In genomic region chr3:184158394-184158793, GRCh38 we compare ENCODE assay signal across 16 cellular contexts. TPM values are rescaled to one million over a fixed set of nuclear protein-coding genes. Genes with fewer than 3 reads are reported as not detected.
A peak's percentile ranks its signal among the peaks of the same experiment; 100 is the strongest.
DNase-seq lines count a peak whose midpoint lies in the region; ATAC-seq and TF ChIP-seq lines count a peak whose summit lies in the region.
"Had no signal": no experiment of that assay in that cellular context is flagged by ENCODE, and none has a peak within 500 bp of the region (broad histone marks: within the 10 kb centered on the region; RNA-seq: fewer than 3 reads in every experiment).

No MANE protein-coding gene starts in this region.

- peaks cover 72% of the 10 kb centered on the region for H3K79me2 ChIP-seq in ACC112 (ENCODE audit: control insufficient read depth, insufficient read depth, low read length, unreplicated experiment)
- H3K79me2 ChIP-seq in KMS-11 (ENCODE audit: insufficient read depth, low read depth) = peaks cover 49% of the 10 kb centered on the region
- H3K79me2 ChIP-seq in neural cell (replicated peaks; ENCODE audit: insufficient read depth, low read length) = peaks cover 55% of the 10 kb centered on the region

- H3K27me3 Mint-ChIP-seq in chondrocyte (ENCODE audit: low read depth) = no peaks in the 10 kb centered on the region
- H3K27me3 Mint-ChIP-seq in stimulated activated naive B cell treated with anti-CD40 and anti-IgM and Interleukin-4, amounts not matched to agents 10 μg/mL and 1 μg/mL and 100 μg/mL, for 72 hours = no peaks in the 10 kb centered on the region
- no peaks in the 10 kb centered on the region for H3K27me3 Mint-ChIP-seq in activated CD4-positive, alpha-beta memory T cell treated with anti-CD3 and anti-CD28 coated beads for 36 hours

- peaks cover 23% of the 10 kb centered on the region for H3K4me1 ChIP-seq in ACC112 (ENCODE audit: control insufficient read depth, insufficient read depth, low read length, unreplicated experiment)
- peaks cover 20% of the 10 kb centered on the region for H3K4me1 ChIP-seq in KMS-11 (ENCODE audit: low read depth, poor library complexity, severe bottlenecking)
- H3K4me1 ChIP-seq in foreskin keratinocyte = peaks cover 9% of the 10 kb centered on the region

- no peak overlapping the region for H2AFZ ChIP-seq in ACC112 (ENCODE audit: low read length, unreplicated experiment)
- no peak overlapping the region for H2AFZ ChIP-seq in KMS-11 (ENCODE audit: low read depth)
- H2AFZ ChIP-seq in neural cell (ENCODE audit: low read depth, low read length) = no peak overlapping the region

- peaks cover 1% of the 10 kb centered on the region for H3K36me3 Mint-ChIP-seq in chondrocyte (ENCODE audit: low read depth)
- peaks cover 15 to 18% of the 10 kb centered on the region in 2 donors for H3K36me3 Mint-ChIP-seq in stimulated activated naive B cell treated with anti-CD40 and anti-IgM and Interleukin-4, amounts not matched to agents 10 μg/mL and 1 μg/mL and 100 μg/mL, for 72 hours
- H3K36me3 Mint-ChIP-seq in activated CD4-positive, alpha-beta memory T cell treated with anti-CD3 and anti-CD28 coated beads for 36 hours = peaks cover 5% of the 10 kb centered on the region

- H3K4me1 Mint-ChIP-seq in chondrocyte (ENCODE audit: low read depth) = peaks cover 60% of the 10 kb centered on the region
- H3K4me1 Mint-ChIP-seq in stimulated activated naive B cell treated with anti-CD40 and anti-IgM and Interleukin-4, amounts not matched to agents 10 μg/mL and 1 μg/mL and 100 μg/mL, for 72 hours = peaks cover 17 to 36% of the 10 kb centered on the region in 2 donors
- peaks cover 23% of the 10 kb centered on the region for H3K4me1 Mint-ChIP-seq in activated CD4-positive, alpha-beta memory T cell treated with anti-CD3 and anti-CD28 coated beads for 36 hours (ENCODE audit: low read depth)

- TF ChIP-seq CTCF in KMS-11 (conservative IDR thresholded peaks at IDR 0.05; ENCODE audit: low read depth, low read length) (no peak), chondrocyte (IDR thresholded peaks at IDR 0.05) (no peak), neural cell (IDR thresholded peaks at IDR 0.05; ENCODE audit: poor library complexity, severe bottlenecking) (no peak), foreskin keratinocyte (conservative IDR thresholded peaks at IDR 0.05) (no peak)

- H3K9ac ChIP-seq in KMS-11 (no peak overlapping the region), neural cell (ENCODE audit: low read length) (no peak overlapping the region)

- H3K27me3 ChIP-seq in ACC112 (ENCODE audit: insufficient read depth, low read length) (no peaks in the 10 kb centered on the region), KMS-11 (ENCODE audit: insufficient read depth, low read depth) (no peaks in the 10 kb centered on the region), neural cell (ENCODE audit: insufficient read depth, low read depth, low read length) (no peaks in the 10 kb centered on the region), foreskin keratinocyte (no peaks in the 10 kb centered on the region)
- H3K27me3 ChIP-seq: Peyer's patch had no signal

- intact Hi-C loops in activated CD4-positive, alpha-beta memory T cell treated with anti-CD3 and anti-CD28 coated beads for 36 hours (cut with micrococcal nuclease) = no loop called here

- H3K4me2 ChIP-seq in KMS-11 = peak overlapping the region; percentile 77; the same call in 1 of the 2 replicates
- no peak overlapping the region for H3K4me2 ChIP-seq in neural cell (ENCODE audit: low read length)

- peak overlapping the region; percentile 35 for H3K4me3 Mint-ChIP-seq in chondrocyte (ENCODE audit: unreplicated experiment)
- no peak overlapping the region for H3K4me3 Mint-ChIP-seq in stimulated activated naive B cell treated with anti-CD40 and anti-IgM and Interleukin-4, amounts not matched to agents 10 μg/mL and 1 μg/mL and 100 μg/mL, for 72 hours
- H3K4me3 Mint-ChIP-seq in activated CD4-positive, alpha-beta memory T cell treated with anti-CD3 and anti-CD28 coated beads for 36 hours = no peak overlapping the region

- no peaks in the 10 kb centered on the region for H3K9me3 Mint-ChIP-seq in chondrocyte (ENCODE audit: low read depth)
- H3K9me3 Mint-ChIP-seq in stimulated activated naive B cell treated with anti-CD40 and anti-IgM and Interleukin-4, amounts not matched to agents 10 μg/mL and 1 μg/mL and 100 μg/mL, for 72 hours = no peaks in the 10 kb centered on the region
- H3K9me3 Mint-ChIP-seq in activated CD4-positive, alpha-beta memory T cell treated with anti-CD3 and anti-CD28 coated beads for 36 hours = no peaks in the 10 kb centered on the region

- DNase-seq in chondrocyte (ENCODE audit: low spot score) = no peak
- no peak for DNase-seq in foreskin keratinocyte
- no peak for DNase-seq in stimulated activated naive B cell treated with anti-CD40 and anti-IgM and Interleukin-4, amounts not matched to agents 10 μg/mL and 1 μg/mL and 100 μg/mL, for 72 hours
- DNase-seq in activated CD4-positive, alpha-beta memory T cell treated with anti-CD3 and anti-CD28 coated beads for 36 hours = no peak
- no peak for DNase-seq in NCI-H524 treated with DMSO at 0.1 percent for 48 hours (lab: John Stamatoyannopoulos, UW)
- DNase-seq: activated naive CD4-positive, alpha-beta T cell treated with anti-CD3 and anti-CD28 coated beads, Interleukin-2, amount 50 U/mL, for 16 hours; Calu3; central memory CD4-positive, alpha-beta T cell; GF-D8; kidney; NCI-H2029 treated with DMSO at 0.1 percent for 48 hours; NCI-H526; Peyer's patch had no signal

- peaks cover 3% of the 10 kb centered on the region for H3F3A ChIP-seq in neural cell (ENCODE audit: insufficient read depth, low read length, poor library complexity, severe bottlenecking)

- H3K4me3 ChIP-seq in ACC112 (ENCODE audit: low read depth, low read length) = peak overlapping the region; percentile 97
- H3K4me3 ChIP-seq in KMS-11 (IDR thresholded peaks at IDR 0.05; ENCODE audit: insufficient read depth, low read depth, low read length) = no peak overlapping the region
- H3K4me3 ChIP-seq in neural cell (ENCODE audit: low read length) = peak overlapping the region; percentile 97
- H3K4me3 ChIP-seq: Peyer's patch had no signal

- H4K20me1 ChIP-seq in KMS-11 (ENCODE audit: insufficient read depth) (no peaks in the 10 kb centered on the region), neural cell (ENCODE audit: insufficient read depth) (no peaks in the 10 kb centered on the region)

- ATAC-seq in foreskin keratinocyte = no peak
- no peak for ATAC-seq in stimulated activated naive B cell treated with anti-CD40 and anti-IgM and Interleukin-4, amounts not matched to agents 10 μg/mL and 1 μg/mL and 100 μg/mL, for 72 hours (replicated peaks)

- no peak overlapping the region for H3K27ac ChIP-seq in ACC112 (ENCODE audit: low read depth, low read length)
- H3K27ac ChIP-seq in KMS-11 = no peak overlapping the region
- H3K27ac ChIP-seq in neural cell (ENCODE audit: low read length) = no peak overlapping the region
- no peak overlapping the region for H3K27ac ChIP-seq in foreskin keratinocyte
- H3K27ac ChIP-seq: Peyer's patch had no signal

- H3K36me3 ChIP-seq in ACC112 (ENCODE audit: insufficient read depth, low read length) (0 out of 2 replicates have a peak, but pooled peaks cover 1% of the 10 kb centered on the region), KMS-11 (ENCODE audit: insufficient read depth) (no peaks in the 10 kb centered on the region), neural cell (ENCODE audit: insufficient read depth, low read length) (no peaks in the 10 kb centered on the region)

- POLR2A ChIA-PET in activated CD4-positive, alpha-beta memory T cell treated with anti-CD3 and anti-CD28 coated beads for 36 hours (lab: Charles Lee) = no interaction called here

- no peak for TF ChIP-seq EP300 in neural cell (conservative IDR thresholded peaks at IDR 0.05; ENCODE audit: poor library complexity, severe bottlenecking)

- no peaks in the 10 kb centered on the region for H3K9me3 ChIP-seq in neural cell (ENCODE audit: low read length)
- H3K9me3 ChIP-seq: Peyer's patch had no signal

- CTCF ChIA-PET in activated CD4-positive, alpha-beta memory T cell treated with anti-CD3 and anti-CD28 coated beads for 36 hours (lab: Charles Lee) = no interaction called here

- H3K9me2 ChIP-seq in neural cell (ENCODE audit: insufficient read depth, low read length) = no peaks in the 10 kb centered on the region

- peak overlapping the region; percentile 71 for H3K27ac Mint-ChIP-seq in chondrocyte (ENCODE audit: unreplicated experiment)
- H3K27ac Mint-ChIP-seq in stimulated activated naive B cell treated with anti-CD40 and anti-IgM and Interleukin-4, amounts not matched to agents 10 μg/mL and 1 μg/mL and 100 μg/mL, for 72 hours = no peak overlapping the region
- H3K27ac Mint-ChIP-seq in activated CD4-positive, alpha-beta memory T cell treated with anti-CD3 and anti-CD28 coated beads for 36 hours = no peak overlapping the region

- no peak for TF ChIP-seq RAD21 in neural cell (conservative IDR thresholded peaks at IDR 0.05)

TF ChIP-seq in neural cell, 6 proteins besides CTCF, POLR2A, EP300 and RAD21 (continues in another document):
- no peak for TF ChIP-seq TAF1 (IDR thresholded peaks at IDR 0.05; ENCODE audit: low read depth)
- TF ChIP-seq POLR2AphosphoS5 (IDR thresholded peaks at IDR 0.05) = no peak

RNA-seq across cellular contexts. Expression of gene DVL3, which starts 3.2 kb away (rescaled TPM):
- total RNA-seq in chondrocyte (88.1 to 113 TPM (median 102 TPM) in 3 replicates), foreskin keratinocyte (26.5 and 31.5 TPM in 2 replicates)
- polyA plus RNA-seq in neural cell (78.9 and 95.1 TPM in 2 replicates), foreskin keratinocyte (24.0 and 26.9 TPM in 2 replicates)
- 46.2 and 46.7 TPM in 2 replicates for polyA minus RNA-seq in neural cell
- 10 to 100 TPM; 28.5 to 32.4 TPM for total RNA-seq in activated CD4-positive, alpha-beta memory T cell treated with anti-CD3 and anti-CD28 coated beads for 36 hours

RNA-seq across cellular contexts. Expression of gene AP2M1, which starts 16.3 kb away (rescaled TPM):
- total RNA-seq in chondrocyte = 455 to 492 TPM (median 488 TPM) in 3 replicates
- polyA plus RNA-seq in neural cell = 551 and 561 TPM in 2 replicates
- polyA minus RNA-seq in neural cell = 453 and 461 TPM in 2 replicates
- total RNA-seq in foreskin keratinocyte = 290 and 295 TPM in 2 replicates
- polyA plus RNA-seq in foreskin keratinocyte = 328 and 329 TPM in 2 replicates
- 100 to 1,000 TPM; 218 to 221 TPM for total RNA-seq in activated CD4-positive, alpha-beta memory T cell treated with anti-CD3 and anti-CD28 coated beads for 36 hours

RNA-seq across cellular contexts. Expression of gene EIF2B5, which starts 23.2 kb away (rescaled TPM):
- total RNA-seq in chondrocyte (24.0 to 31.8 TPM (median 26.1 TPM) in 3 replicates), foreskin keratinocyte (42.3 and 45.1 TPM in 2 replicates)
- polyA plus RNA-seq in neural cell (109 and 112 TPM in 2 replicates), foreskin keratinocyte (34.0 and 37.7 TPM in 2 replicates)
- 49.0 and 55.5 TPM in 2 replicates for polyA minus RNA-seq in neural cell
- 10 to 100 TPM; 49.6 to 51.5 TPM for total RNA-seq in activated CD4-positive, alpha-beta memory T cell treated with anti-CD3 and anti-CD28 coated beads for 36 hours

RNA-seq across cellular contexts. Expression of gene ABCF3, which starts 27.6 kb away (rescaled TPM):
- 52.8 to 68.9 TPM (median 53.8 TPM) in 3 replicates for total RNA-seq in chondrocyte
- polyA plus RNA-seq in neural cell = 40.3 and 52.6 TPM in 2 replicates
- 58.1 and 75.2 TPM in 2 replicates for polyA minus RNA-seq in neural cell
- total RNA-seq in foreskin keratinocyte = 32.0 and 35.0 TPM in 2 replicates
- polyA plus RNA-seq in foreskin keratinocyte = 36.7 TPM in 2 replicates
- total RNA-seq in activated CD4-positive, alpha-beta memory T cell treated with anti-CD3 and anti-CD28 coated beads for 36 hours = 10 to 100 TPM; 41.2 to 48.7 TPM
